Comparison of ENCODE assay signal across 8 cellular contexts in the genomic region with DNA sequence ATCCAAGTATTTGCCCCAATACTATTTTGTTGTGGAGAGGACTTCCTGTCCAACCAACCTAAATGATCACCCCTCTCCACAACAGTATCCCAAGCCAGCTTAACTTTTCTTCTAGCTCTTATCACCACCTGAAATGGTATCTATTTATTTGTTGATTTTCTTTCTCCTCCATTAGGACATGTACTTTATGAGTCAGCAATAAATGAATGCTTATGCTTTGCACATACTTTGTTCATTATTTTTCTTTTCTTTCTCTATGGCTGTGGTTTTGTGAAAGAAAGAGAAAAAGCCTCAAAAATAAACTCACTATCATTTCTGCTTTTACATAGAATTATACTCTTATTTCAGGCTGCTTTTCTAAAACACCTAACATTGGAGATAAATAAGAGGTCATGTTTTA.
"Had no signal": no experiment of that assay in that cellular context is flagged by ENCODE, and none has a peak within 500 bp of the region (broad histone marks: within the 10 kb centered on the region; RNA-seq: fewer than 3 reads in every experiment).

No MANE protein-coding gene starts in this region.

- H3K4me3 ChIP-seq: GM23338, K562 had no signal

- H3K27ac Mint-ChIP-seq: GM23338, H9 had no signal

- FAIRE-seq: H1, H54, HTR-8/SVneo, K562 had no signal

- H3K4me2 ChIP-seq: GM23338 had no signal

- DNase-seq: H9, HCEC 1CT, KG1 had no signal

- ATAC-seq: GM23338, K562 had no signal

- H3K4me3 Mint-ChIP-seq: GM23338, H9 had no signal
